ENCODE assay signal across 1 cellular context in the genomic region with DNA sequence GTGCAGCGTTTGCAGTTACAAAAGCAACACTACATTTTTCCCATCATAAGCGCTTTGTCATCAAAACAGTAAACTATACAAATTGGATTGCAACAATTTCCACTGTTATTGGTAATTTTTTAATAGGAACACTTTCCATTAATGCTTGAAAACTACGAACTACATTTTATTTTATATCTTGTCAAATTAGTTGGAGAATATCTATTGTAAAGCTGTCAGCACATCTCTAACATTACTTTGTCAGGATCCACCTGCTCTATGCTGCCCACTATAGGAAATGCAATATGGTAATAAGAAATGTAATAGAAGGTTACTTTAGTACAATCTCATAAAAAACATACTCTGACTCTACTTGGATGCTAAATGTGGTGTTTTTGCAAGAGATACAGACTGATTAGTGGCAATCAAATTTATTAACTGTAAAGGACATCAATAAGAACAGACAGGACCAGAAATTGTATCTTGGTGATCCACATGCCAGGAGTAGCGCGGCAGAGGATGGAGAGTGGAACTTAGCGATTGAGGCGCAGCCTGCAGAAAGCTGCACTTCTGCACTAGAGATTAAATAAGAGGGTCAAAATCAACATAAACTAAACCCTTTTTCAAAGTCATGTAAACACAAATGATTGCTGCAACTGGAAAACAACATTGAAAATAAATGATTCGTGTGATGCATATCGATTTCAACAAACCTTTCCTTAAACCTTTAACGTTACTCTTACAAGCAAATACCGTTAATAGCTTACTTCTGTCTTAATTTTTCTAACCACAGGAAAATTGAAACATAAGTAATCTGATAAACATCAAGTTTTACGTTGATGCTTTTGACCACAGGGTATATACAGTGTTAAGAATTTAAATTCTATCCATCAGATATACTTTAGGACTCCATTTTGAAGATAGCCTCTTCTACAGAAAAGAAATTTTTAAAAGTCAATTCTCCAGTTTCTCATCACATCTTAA.
TF ChIP-seq lines count a peak whose summit lies in the region.

No MANE protein-coding gene starts in this region.

TF ChIP-seq in K562, 482 proteins besides CTCF, POLR2A, EP300 and RAD21 (continued from another document):
- TF ChIP-seq KLF13 (tag; IDR thresholded peaks at IDR 0.05; ENCODE audit: borderline replicate concordance, low read depth) (no peak), TAF9B (IDR thresholded peaks at IDR 0.05; ENCODE audit: partially characterized antibody) (peak; percentile 21)
